In the genomic region with DNA sequence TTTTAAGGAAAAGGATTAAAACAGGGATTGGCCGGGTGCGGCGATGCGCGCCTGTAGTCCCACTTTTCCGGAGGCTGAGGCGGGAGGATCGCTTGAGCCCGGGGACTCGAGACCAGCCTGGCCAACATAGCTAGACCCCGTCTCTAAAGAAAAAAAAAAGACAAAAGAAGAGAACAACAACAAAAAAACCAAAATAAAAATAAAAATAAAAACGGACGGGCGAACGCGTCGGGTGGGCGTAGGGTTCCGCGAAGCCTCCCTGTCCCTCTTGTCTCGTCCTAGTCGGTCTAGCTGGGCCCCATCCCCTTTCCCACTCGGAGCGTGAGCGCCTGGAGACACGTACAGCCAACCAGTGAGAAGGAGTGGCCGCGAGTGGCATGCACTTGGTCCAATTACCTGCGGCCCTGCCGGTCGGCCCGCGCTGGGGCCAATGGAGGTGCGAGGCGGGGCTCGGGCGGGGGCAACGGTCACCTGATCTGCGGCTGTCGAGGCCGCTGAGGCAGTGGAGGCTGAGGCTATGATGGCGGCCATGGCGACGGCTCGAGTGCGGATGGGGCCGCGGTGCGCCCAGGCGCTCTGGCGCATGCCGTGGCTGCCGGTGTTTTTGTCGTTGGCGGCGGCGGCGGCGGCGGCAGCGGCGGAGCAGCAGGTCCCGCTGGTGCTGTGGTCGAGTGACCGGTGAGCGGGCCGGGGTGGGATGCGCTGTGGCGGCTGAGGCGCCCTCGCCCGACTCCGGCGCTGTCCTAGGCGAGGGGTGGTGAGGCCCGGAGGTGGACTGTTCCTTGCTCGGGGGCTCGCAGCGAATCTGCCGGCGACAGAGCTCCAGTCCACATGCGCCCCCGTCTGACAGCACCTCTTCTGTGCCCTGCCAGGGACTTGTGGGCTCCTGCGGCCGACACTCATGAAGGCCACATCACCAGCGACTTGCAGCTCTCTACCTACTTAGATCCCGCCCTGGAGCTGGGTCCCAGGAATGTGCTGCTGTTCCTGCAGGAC, we compare ENCODE assay signal across 1 cellular context.
TF ChIP-seq lines count a peak whose summit lies in the region.

A gene with protein sequence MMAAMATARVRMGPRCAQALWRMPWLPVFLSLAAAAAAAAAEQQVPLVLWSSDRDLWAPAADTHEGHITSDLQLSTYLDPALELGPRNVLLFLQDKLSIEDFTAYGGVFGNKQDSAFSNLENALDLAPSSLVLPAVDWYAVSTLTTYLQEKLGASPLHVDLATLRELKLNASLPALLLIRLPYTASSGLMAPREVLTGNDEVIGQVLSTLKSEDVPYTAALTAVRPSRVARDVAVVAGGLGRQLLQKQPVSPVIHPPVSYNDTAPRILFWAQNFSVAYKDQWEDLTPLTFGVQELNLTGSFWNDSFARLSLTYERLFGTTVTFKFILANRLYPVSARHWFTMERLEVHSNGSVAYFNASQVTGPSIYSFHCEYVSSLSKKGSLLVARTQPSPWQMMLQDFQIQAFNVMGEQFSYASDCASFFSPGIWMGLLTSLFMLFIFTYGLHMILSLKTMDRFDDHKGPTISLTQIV (plus strand): TSS at position 502 of the 996 bp plus-strand sequence. CDS start 16 bp downstream, at position 518.

TF ChIP-seq in HepG2, 621 proteins besides CTCF, POLR2A, EP300 and RAD21 (continued from another document and continues in another):
- TF ChIP-seq, protein P1, sequence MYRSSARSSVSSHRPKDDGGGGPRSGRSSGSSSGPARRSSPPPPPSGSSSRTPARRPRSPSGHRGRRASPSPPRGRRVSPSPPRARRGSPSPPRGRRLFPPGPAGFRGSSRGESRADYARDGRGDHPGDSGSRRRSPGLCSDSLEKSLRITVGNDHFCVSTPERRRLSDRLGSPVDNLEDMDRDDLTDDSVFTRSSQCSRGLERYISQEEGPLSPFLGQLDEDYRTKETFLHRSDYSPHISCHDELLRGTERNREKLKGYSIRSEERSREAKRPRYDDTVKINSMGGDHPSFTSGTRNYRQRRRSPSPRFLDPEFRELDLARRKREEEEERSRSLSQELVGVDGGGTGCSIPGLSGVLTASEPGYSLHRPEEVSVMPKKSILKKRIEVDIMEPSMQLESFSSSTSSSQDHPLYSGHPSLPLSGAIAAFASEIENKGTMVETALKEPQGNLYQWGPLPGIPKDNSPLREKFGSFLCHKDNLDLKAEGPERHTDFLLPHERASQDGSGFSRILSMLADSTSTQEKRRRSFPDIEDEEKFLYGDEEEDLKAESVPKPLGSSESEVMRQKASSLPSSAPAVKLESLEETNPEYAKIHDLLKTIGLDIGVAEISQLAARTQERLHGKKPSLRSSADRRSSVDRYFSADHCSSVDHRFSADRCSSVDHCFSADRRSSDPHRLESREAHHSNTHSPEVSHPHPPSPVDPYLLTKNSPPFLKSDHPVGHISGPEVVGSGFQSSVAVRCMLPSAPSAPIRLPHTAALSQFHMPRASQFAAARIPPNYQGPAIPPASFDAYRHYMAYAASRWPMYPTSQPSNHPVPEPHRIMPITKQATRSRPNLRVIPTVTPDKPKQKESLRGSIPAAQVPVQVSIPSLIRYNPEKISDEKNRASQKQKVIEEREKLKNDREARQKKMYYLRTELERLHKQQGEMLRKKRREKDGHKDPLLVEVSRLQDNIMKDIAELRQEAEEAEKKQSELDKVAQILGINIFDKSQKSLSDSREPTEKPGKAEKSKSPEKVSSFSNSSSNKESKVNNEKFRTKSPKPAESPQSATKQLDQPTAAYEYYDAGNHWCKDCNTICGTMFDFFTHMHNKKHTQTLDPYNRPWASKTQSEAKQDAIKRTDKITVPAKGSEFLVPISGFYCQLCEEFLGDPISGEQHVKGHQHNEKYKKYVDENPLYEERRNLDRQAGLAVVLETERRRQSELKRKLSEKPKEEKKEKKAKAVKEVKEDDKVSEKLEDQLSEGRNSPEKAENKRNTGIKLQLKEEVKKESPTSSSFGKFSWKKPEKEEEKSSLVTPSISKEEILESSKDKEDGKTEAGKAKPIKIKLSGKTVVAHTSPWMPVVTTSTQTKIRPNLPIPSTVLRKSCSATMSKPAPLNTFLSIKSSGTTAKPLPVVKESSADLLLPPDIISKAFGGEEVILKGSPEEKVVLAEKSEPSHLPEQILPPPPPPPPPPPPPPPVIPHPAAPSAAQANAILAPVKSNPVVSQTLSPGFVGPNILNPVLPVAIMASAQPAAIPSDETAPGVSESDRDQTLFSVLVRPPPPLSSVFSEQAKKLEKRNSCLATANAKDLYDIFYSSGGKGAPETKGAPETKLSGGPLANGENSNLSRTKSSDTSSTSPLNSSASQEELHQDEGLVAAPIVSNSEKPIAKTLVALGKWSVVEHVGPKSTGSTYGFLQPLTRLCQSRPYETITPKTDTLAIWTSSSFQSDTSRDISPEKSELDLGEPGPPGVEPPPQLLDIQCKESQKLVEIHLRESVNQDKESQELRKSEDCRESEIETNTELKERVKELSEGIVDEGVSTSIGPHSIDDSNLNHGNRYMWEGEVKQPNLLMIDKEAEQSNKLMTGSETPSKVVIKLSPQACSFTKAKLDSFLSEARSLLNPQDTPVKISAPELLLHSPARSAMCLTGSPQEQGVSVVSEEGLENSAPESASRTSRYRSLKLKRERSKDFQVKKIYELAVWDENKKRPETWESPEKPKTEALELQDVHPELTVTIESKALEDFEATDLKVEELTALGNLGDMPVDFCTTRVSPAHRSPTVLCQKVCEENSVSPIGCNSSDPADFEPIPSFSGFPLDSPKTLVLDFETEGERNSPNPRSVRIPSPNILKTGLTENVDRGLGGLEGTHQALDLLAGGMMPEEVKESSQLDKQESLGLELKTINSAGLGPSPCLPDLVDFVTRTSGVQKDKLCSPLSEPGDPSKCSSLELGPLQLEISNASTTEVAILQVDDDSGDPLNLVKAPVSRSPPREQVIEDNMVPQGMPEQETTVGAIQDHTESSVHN (CRISPR knock-in tag; IDR thresholded peaks at IDR 0.05), result no peak
- no peak for TF ChIP-seq ZNF180 (CRISPR knock-in tag; IDR thresholded peaks at IDR 0.05; ENCODE audit: borderline replicate concordance, low read depth)
- no peak for TF ChIP-seq JUN (CRISPR knock-in tag; IDR thresholded peaks at IDR 0.05)
- TF ChIP-seq, protein P2, sequence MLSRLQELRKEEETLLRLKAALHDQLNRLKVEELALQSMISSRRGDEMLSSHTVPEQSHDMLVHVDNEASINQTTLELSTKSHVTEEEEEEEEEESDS (CRISPR knock-in tag; IDR thresholded peaks at IDR 0.05; ENCODE audit: borderline replicate concordance), result no peak
- no peak for TF ChIP-seq SIN3A (IDR thresholded peaks at IDR 0.05; ENCODE audit: borderline replicate concordance, low read depth, low read length)
- TF ChIP-seq MBD4 (IDR thresholded peaks at IDR 0.05; ENCODE audit: borderline replicate concordance, low read length), result no peak
- TF ChIP-seq TCF7L2 (IDR thresholded peaks at IDR 0.05; ENCODE audit: low read depth, low read length), result no peak
- no peak for TF ChIP-seq SMAD1 (CRISPR knock-in tag; IDR thresholded peaks at IDR 0.05; ENCODE audit: borderline replicate concordance, low read depth)
- no peak for TF ChIP-seq GPN1 (CRISPR knock-in tag; IDR thresholded peaks at IDR 0.05; ENCODE audit: borderline replicate concordance)
- no peak for TF ChIP-seq ATF7 (IDR thresholded peaks at IDR 0.05)
- no peak for TF ChIP-seq ATF7 (CRISPR knock-in tag; IDR thresholded peaks at IDR 0.05)
- TF ChIP-seq ZNF629 (CRISPR knock-in tag; conservative IDR thresholded peaks at IDR 0.05), result no peak
- no peak for TF ChIP-seq ZNF775 (CRISPR knock-in tag; IDR thresholded peaks at IDR 0.05; ENCODE audit: borderline replicate concordance)
- TF ChIP-seq ZNF331 (CRISPR knock-in tag; IDR thresholded peaks at IDR 0.05), result no peak
- TF ChIP-seq, protein P3, sequence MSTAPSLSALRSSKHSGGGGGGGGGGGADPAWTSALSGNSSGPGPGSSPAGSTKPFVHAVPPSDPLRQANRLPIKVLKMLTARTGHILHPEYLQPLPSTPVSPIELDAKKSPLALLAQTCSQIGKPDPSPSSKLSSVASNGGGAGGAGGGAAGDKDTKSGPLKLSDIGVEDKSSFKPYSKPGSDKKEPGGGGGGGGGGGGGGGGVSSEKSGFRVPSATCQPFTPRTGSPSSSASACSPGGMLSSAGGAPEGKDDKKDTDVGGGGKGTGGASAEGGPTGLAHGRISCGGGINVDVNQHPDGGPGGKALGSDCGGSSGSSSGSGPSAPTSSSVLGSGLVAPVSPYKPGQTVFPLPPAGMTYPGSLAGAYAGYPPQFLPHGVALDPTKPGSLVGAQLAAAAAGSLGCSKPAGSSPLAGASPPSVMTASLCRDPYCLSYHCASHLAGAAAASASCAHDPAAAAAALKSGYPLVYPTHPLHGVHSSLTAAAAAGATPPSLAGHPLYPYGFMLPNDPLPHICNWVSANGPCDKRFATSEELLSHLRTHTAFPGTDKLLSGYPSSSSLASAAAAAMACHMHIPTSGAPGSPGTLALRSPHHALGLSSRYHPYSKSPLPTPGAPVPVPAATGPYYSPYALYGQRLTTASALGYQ (CRISPR knock-in tag; IDR thresholded peaks at IDR 0.05), result 0 out of 2 replicates have a peak, but pooled peaks have one; percentile 24
- TF ChIP-seq GATAD1 (CRISPR knock-in tag; IDR thresholded peaks at IDR 0.05), result peak; percentile 80
- TF ChIP-seq PITX1 (CRISPR knock-in tag; IDR thresholded peaks at IDR 0.05), result no peak
- no peak for TF ChIP-seq ZNF205 (CRISPR knock-in tag; IDR thresholded peaks at IDR 0.05)
- TF ChIP-seq ETV6 (CRISPR knock-in tag; conservative IDR thresholded peaks at IDR 0.05), result no peak
- TF ChIP-seq ZNF33A (CRISPR knock-in tag; IDR thresholded peaks at IDR 0.05; ENCODE audit: borderline replicate concordance), result no peak
- TF ChIP-seq ZNF441 (CRISPR knock-in tag; IDR thresholded peaks at IDR 0.05; ENCODE audit: borderline replicate concordance), result no peak
- peak; percentile 67; the same call in 1 of the 2 replicates for TF ChIP-seq YEATS4 (CRISPR knock-in tag; IDR thresholded peaks at IDR 0.05; ENCODE audit: borderline replicate concordance)
- peak; percentile 95 for TF ChIP-seq NFYB (CRISPR knock-in tag; IDR thresholded peaks at IDR 0.05)
- 0 out of 2 replicates have a peak, but pooled peaks have one; percentile 63 for TF ChIP-seq ZFAT (CRISPR knock-in tag; conservative IDR thresholded peaks at IDR 0.05)
- TF ChIP-seq, protein P4, sequence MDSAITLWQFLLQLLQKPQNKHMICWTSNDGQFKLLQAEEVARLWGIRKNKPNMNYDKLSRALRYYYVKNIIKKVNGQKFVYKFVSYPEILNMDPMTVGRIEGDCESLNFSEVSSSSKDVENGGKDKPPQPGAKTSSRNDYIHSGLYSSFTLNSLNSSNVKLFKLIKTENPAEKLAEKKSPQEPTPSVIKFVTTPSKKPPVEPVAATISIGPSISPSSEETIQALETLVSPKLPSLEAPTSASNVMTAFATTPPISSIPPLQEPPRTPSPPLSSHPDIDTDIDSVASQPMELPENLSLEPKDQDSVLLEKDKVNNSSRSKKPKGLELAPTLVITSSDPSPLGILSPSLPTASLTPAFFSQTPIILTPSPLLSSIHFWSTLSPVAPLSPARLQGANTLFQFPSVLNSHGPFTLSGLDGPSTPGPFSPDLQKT (CRISPR knock-in tag; IDR thresholded peaks at IDR 0.05; ENCODE audit: borderline replicate concordance), result no peak
- TF ChIP-seq MLLT10 (CRISPR knock-in tag; IDR thresholded peaks at IDR 0.05), result no peak
- TF ChIP-seq, protein P5, sequence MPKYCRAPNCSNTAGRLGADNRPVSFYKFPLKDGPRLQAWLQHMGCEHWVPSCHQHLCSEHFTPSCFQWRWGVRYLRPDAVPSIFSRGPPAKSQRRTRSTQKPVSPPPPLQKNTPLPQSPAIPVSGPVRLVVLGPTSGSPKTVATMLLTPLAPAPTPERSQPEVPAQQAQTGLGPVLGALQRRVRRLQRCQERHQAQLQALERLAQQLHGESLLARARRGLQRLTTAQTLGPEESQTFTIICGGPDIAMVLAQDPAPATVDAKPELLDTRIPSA (CRISPR knock-in tag; IDR thresholded peaks at IDR 0.05; ENCODE audit: borderline replicate concordance), result no peak
- no peak for TF ChIP-seq ZNF746 (CRISPR knock-in tag; IDR thresholded peaks at IDR 0.05)
- TF ChIP-seq, protein P6, sequence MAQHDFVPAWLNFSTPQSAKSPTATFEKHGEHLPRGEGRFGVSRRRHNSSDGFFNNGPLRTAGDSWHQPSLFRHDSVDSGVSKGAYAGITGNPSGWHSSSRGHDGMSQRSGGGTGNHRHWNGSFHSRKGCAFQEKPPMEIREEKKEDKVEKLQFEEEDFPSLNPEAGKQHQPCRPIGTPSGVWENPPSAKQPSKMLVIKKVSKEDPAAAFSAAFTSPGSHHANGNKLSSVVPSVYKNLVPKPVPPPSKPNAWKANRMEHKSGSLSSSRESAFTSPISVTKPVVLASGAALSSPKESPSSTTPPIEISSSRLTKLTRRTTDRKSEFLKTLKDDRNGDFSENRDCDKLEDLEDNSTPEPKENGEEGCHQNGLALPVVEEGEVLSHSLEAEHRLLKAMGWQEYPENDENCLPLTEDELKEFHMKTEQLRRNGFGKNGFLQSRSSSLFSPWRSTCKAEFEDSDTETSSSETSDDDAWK (CRISPR knock-in tag; IDR thresholded peaks at IDR 0.05), result no peak
- TF ChIP-seq DR1 (CRISPR knock-in tag; IDR thresholded peaks at IDR 0.05), result peak; percentile 33; the same call in 1 of the 2 replicates
- TF ChIP-seq PRMT3 (CRISPR knock-in tag; IDR thresholded peaks at IDR 0.05; ENCODE audit: borderline replicate concordance, low read depth), result no peak
- TF ChIP-seq, protein P7, sequence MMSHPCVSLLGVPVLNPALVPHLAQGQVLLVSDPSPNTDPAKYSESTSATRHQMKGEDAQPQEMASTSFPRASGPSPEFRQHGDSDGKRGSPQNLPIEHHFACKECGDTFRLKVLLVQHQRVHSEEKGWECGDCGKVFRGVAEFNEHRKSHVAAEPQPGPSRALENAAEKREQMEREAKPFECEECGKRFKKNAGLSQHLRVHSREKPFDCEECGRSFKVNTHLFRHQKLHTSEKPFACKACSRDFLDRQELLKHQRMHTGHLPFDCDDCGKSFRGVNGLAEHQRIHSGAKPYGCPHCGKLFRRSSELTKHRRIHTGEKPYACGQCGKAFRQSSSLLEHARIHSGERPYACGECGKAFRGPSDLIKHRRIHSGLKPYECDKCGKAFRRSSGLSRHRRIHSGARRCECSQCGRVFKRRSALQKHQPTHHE (CRISPR knock-in tag; IDR thresholded peaks at IDR 0.05; ENCODE audit: borderline replicate concordance), result 0 out of 2 replicates have a peak, but pooled peaks have one; percentile 46
- TF ChIP-seq ZNF350 (CRISPR knock-in tag; IDR thresholded peaks at IDR 0.05; ENCODE audit: borderline replicate concordance, low read depth), result no peak; the same call in 1 of the 2 replicates
- peak; percentile 53; the same call in 1 of the 2 replicates for TF ChIP-seq ZNF777 (CRISPR knock-in tag; IDR thresholded peaks at IDR 0.05)
- no peak for TF ChIP-seq RBAK (CRISPR knock-in tag; IDR thresholded peaks at IDR 0.05)
- no peak for TF ChIP-seq ZNF101 (CRISPR knock-in tag; IDR thresholded peaks at IDR 0.05; ENCODE audit: borderline replicate concordance, low read depth)
- no peak for TF ChIP-seq TCF7 (IDR thresholded peaks at IDR 0.05; ENCODE audit: low read depth)
- TF ChIP-seq ZKSCAN1 (IDR thresholded peaks at IDR 0.05; ENCODE audit: low read length), result no peak
- TF ChIP-seq XRCC5 (optimal IDR thresholded peaks at IDR 0.05; ENCODE audit: low read length), result no peak
- TF ChIP-seq, protein P8, sequence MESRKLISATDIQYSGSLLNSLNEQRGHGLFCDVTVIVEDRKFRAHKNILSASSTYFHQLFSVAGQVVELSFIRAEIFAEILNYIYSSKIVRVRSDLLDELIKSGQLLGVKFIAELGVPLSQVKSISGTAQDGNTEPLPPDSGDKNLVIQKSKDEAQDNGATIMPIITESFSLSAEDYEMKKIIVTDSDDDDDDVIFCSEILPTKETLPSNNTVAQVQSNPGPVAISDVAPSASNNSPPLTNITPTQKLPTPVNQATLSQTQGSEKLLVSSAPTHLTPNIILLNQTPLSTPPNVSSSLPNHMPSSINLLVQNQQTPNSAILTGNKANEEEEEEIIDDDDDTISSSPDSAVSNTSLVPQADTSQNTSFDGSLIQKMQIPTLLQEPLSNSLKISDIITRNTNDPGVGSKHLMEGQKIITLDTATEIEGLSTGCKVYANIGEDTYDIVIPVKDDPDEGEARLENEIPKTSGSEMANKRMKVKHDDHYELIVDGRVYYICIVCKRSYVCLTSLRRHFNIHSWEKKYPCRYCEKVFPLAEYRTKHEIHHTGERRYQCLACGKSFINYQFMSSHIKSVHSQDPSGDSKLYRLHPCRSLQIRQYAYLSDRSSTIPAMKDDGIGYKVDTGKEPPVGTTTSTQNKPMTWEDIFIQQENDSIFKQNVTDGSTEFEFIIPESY (CRISPR knock-in tag; IDR thresholded peaks at IDR 0.05), result no peak
